In the genomic region with DNA sequence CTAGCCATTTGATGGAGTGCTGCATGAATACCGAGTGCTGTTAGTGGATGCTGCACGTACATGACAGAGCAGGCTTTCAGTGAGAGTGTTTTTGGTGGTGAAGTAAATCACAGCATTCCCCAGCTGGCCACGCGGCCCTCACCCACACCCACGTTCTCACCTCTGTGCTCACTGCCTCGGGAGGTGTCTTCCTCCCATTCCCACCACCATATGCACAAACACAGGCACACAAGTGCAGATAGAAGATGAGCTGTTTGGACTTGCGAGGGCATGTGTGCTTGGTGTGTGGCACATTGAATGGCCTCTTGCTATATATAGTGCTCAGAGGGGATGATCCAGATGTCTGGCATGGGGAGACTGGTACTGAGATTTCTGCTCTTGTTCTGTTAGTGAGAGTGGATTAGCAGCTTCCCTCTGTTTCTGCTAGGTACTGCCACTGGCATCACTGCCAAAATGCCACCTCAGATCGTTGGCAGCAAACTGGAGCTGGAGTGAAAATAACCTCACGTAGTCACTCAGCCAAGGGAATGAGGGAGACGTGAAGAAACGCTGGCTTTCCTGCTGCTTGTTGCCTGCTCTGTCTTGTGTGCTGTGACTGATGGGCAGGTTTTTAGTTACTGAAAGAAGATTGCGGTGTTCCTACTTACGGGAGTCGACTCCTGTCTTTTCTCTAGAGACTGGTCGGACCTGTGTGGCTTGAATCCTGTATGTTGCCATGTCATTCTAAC, we compare ENCODE assay signal across 9 cellular contexts. TPM values are rescaled to one million over a fixed set of nuclear protein-coding genes. Genes with fewer than 3 reads are reported as not detected.
A peak's percentile ranks its signal among the peaks of the same experiment; 100 is the strongest.
DNase-seq lines count a peak whose midpoint lies in the region; ATAC-seq, FAIRE-seq and TF ChIP-seq lines count a peak whose summit lies in the region.
"Had no signal": no experiment of that assay in that cellular context is flagged by ENCODE, and none has a peak within 500 bp of the region (broad histone marks: within the 10 kb centered on the region; RNA-seq: fewer than 3 reads in every experiment).

No MANE protein-coding gene starts in this region.

- H3K27me3 Mint-ChIP-seq in activated CD4-positive, alpha-beta T cell treated with anti-CD3 and anti-CD28 coated beads, Interleukin-2, amount 10 ng/mL, durations not matched to agents 7 days and 5 days: no peaks in the 10 kb centered on the region
- H3K27me3 Mint-ChIP-seq in MCF 10A (ENCODE audit: insufficient read depth, unreplicated experiment): no peaks in the 10 kb centered on the region

- peak overlapping the region; percentile 76 for H3K27ac Mint-ChIP-seq in activated CD4-positive, alpha-beta T cell treated with anti-CD3 and anti-CD28 coated beads, Interleukin-2, amount 10 ng/mL, durations not matched to agents 7 days and 5 days
- peak overlapping the region; percentile 85 for H3K27ac Mint-ChIP-seq in MCF 10A (ENCODE audit: low read depth, unreplicated experiment)

- H3K4me3 Mint-ChIP-seq in activated CD4-positive, alpha-beta T cell treated with anti-CD3 and anti-CD28 coated beads, Interleukin-2, amount 10 ng/mL, durations not matched to agents 7 days and 5 days: no peak overlapping the region
- H3K4me3 Mint-ChIP-seq in MCF 10A (ENCODE audit: unreplicated experiment): peak overlapping the region; percentile 46

- no peak for DNase-seq in activated CD4-positive, alpha-beta T cell treated with anti-CD3 and anti-CD28 coated beads, Interleukin-2, amount 10 ng/mL, durations not matched to agents 7 days and 5 days
- DNase-seq in activated CD4-positive, alpha-beta T cell treated with anti-CD3 and anti-CD28 coated beads for 1 hour: no peak
- DNase-seq in MCF 10A (ENCODE audit: unreplicated experiment): peak; percentile 44
- peak; percentile 71 for DNase-seq in islet precursor cell
- DNase-seq in substantia nigra (lab: John Stamatoyannopoulos, UW): peak in 4 of 49 donors; percentile 23 to 52 (median 40)
- DNase-seq in H54 (ENCODE audit: insufficient read length, low spot score): no peak
- DNase-seq: GOT3 had no signal

- TF ChIP-seq CTCF in MCF 10A (IDR thresholded peaks at IDR 0.05; ENCODE audit: unreplicated experiment): no peak

- H3K4me1 Mint-ChIP-seq in activated CD4-positive, alpha-beta T cell treated with anti-CD3 and anti-CD28 coated beads, Interleukin-2, amount 10 ng/mL, durations not matched to agents 7 days and 5 days: peaks cover 58% of the 10 kb centered on the region
- H3K4me1 Mint-ChIP-seq in MCF 10A (ENCODE audit: insufficient read depth, unreplicated experiment): peaks cover 50% of the 10 kb centered on the region

- BruUV-seq in MCF 10A (replicated peaks; lab: Mats Ljungman, UMichigan): no TSS peak

- ATAC-seq in GM19328 (IDR thresholded peaks at IDR 0.05; ENCODE audit: unreplicated experiment) (no peak), HG02938 (IDR thresholded peaks at IDR 0.05; ENCODE audit: unreplicated experiment) (no peak)

- peaks cover 45% of the 10 kb centered on the region for H3K36me3 Mint-ChIP-seq in activated CD4-positive, alpha-beta T cell treated with anti-CD3 and anti-CD28 coated beads, Interleukin-2, amount 10 ng/mL, durations not matched to agents 7 days and 5 days (ENCODE audit: low read depth)
- peaks cover 41% of the 10 kb centered on the region for H3K36me3 Mint-ChIP-seq in MCF 10A (ENCODE audit: insufficient read depth, unreplicated experiment)

- POLR2A ChIA-PET in activated CD4-positive, alpha-beta T cell treated with anti-CD3 and anti-CD28 coated beads, Interleukin-2, amount 10 ng/mL, durations not matched to agents 7 days and 5 days (lab: Charles Lee): no interaction called here
- POLR2A ChIA-PET in MCF 10A (lab: Yijun Ruan, JAX): interaction anchor here (1.1 to 2.3 kb wide), 3 partner anchors 9 to 23 kb away, joined by 4 to 16 read pairs (median 10); no protein-coding TSS in a partner anchor

- TF ChIP-seq POLR2A in H54 (IDR thresholded peaks at IDR 0.05; ENCODE audit: low read depth, low read length): no peak

- CTCF ChIA-PET in activated CD4-positive, alpha-beta T cell treated with anti-CD3 and anti-CD28 coated beads, Interleukin-2, amount 10 ng/mL, durations not matched to agents 7 days and 5 days (lab: Charles Lee): no interaction called here
- CTCF ChIA-PET in MCF 10A (lab: Yijun Ruan, JAX): interaction anchor here (0.7 to 2.5 kb wide), 4 partner anchors 14 to 31 kb away, joined by 3 to 14 read pairs (median 4); no protein-coding TSS in a partner anchor

- intact Hi-C loops in MCF 10A (cut with micrococcal nuclease): no loop called here

- H3K9me3 Mint-ChIP-seq in activated CD4-positive, alpha-beta T cell treated with anti-CD3 and anti-CD28 coated beads, Interleukin-2, amount 10 ng/mL, durations not matched to agents 7 days and 5 days: no peaks in the 10 kb centered on the region
- no peaks in the 10 kb centered on the region for H3K9me3 Mint-ChIP-seq in MCF 10A (ENCODE audit: unreplicated experiment)

- H3K27ac ChIP-seq in substantia nigra (ENCODE audit: low read depth, low read length, poor library complexity, severe bottlenecking): peak overlapping the region; percentile 20

- no peak for FAIRE-seq in H54 (lab: Jason Lieb, UNC)

RNA-seq across cellular contexts. Expression of gene DNAJB6, which starts 19.1 kb away (rescaled TPM):
- total RNA-seq in activated CD4-positive, alpha-beta T cell treated with anti-CD3 and anti-CD28 coated beads, Interleukin-2, amount 10 ng/mL, durations not matched to agents 7 days and 5 days: 10 to 100 TPM; 67.8 to 68.9 TPM
- total RNA-seq in MCF 10A (2022): 110 and 124 TPM in 2 replicates

Comparison
In these comparisons a context has a peak if more than half of its experiments do, and no peak if none do; other contexts are left out.
1. DNase-seq: peak in MCF 10A (single experiment) and islet precursor cell (single experiment); none in activated CD4-positive, alpha-beta T cell treated with anti-CD3 and anti-CD28 coated beads, Interleukin-2, amount 10 ng/mL, durations not matched to agents 7 days and 5 days (single experiment), activated CD4-positive, alpha-beta T cell treated with anti-CD3 and anti-CD28 coated beads for 1 hour (single experiment) and H54 (single experiment).